Comparison of ENCODE assay signal across 22 cellular contexts in genomic region chr2:108193251-108193650, GRCh38. TPM values are rescaled to one million over a fixed set of nuclear protein-coding genes. Genes with fewer than 3 reads are reported as not detected.
"Had no signal": no experiment of that assay in that cellular context is flagged by ENCODE, and none has a peak within 500 bp of the region (broad histone marks: within the 10 kb centered on the region; RNA-seq: fewer than 3 reads in every experiment).

No MANE protein-coding gene starts in this region.

- H3K4me1 ChIP-seq: ascending aorta, esophagus squamous epithelium, heart left ventricle, neural progenitor cell, tibial artery, uterus had no signal

- H3K4me1 Mint-ChIP-seq: activated T-helper 17 cell treated with anti-CD3 and anti-CD28 coated beads, Interleukin-2, amount 50 U/mL, for 72 hours; immature natural killer cell; stimulated activated naive B cell treated with anti-CD40 and anti-IgM and Interleukin-4, amounts not matched to agents 10 μg/mL and 1 μg/mL and 100 μg/mL, for 72 hours had no signal

- H3K27me3 ChIP-seq: ascending aorta, esophagus squamous epithelium, foreskin keratinocyte, heart left ventricle, neural progenitor cell, tibial artery, uterus had no signal

- H3K9me3 ChIP-seq: ascending aorta, esophagus squamous epithelium, tibial artery, uterus had no signal

- H3K27ac Mint-ChIP-seq: activated T-helper 17 cell treated with anti-CD3 and anti-CD28 coated beads, Interleukin-2, amount 50 U/mL, for 72 hours; immature natural killer cell; neural progenitor cell; stimulated activated naive B cell treated with anti-CD40 and anti-IgM and Interleukin-4, amounts not matched to agents 10 μg/mL and 1 μg/mL and 100 μg/mL, for 72 hours had no signal

- DNase-seq: activated CD4-positive, alpha-beta T cell treated with anti-CD3 and anti-CD28 coated beads, Interleukin-2, amount 50 U/mL, for 4 hours; activated CD4-positive, CD25-positive, alpha-beta regulatory T cell treated with anti-CD3 and anti-CD28 coated beads, Interleukin-2, amount 50 U/mL, for 72 hours; activated naive CD4-positive, alpha-beta T cell treated with Interleukin-2 at 50 U/mL for 16 hours; esophagus squamous epithelium; heart left ventricle; immature natural killer cell; left colon; stimulated activated CD4-positive, alpha-beta T cell treated with anti-CD3 and anti-CD28 coated beads, Interleukin-15, amount 100 ng/mL, for 24 hours; stimulated activated CD4-positive, alpha-beta T cell treated with anti-CD3 and anti-CD28 coated beads, Interleukin-4, amount 100 ng/mL, for 1 hour; stimulated activated naive B cell treated with anti-CD40 and anti-IgM and Interleukin-4, amounts not matched to agents 10 μg/mL and 1 μg/mL and 100 μg/mL, for 72 hours; tibial artery; uterus had no signal

- H3K4me3 ChIP-seq: ascending aorta, esophagus squamous epithelium, heart left ventricle, lung, neural progenitor cell, tibial artery, uterus had no signal

- H3K27ac ChIP-seq: ascending aorta, esophagus squamous epithelium, foreskin keratinocyte, heart left ventricle, neural progenitor cell, tibial artery, uterus had no signal

- ATAC-seq: activated T-helper 17 cell treated with anti-CD3 and anti-CD28 coated beads, Interleukin-2, amount 50 U/mL, for 72 hours; foreskin keratinocyte; heart left ventricle; left colon; stimulated activated naive B cell treated with anti-CD40 and anti-IgM and Interleukin-4, amounts not matched to agents 10 μg/mL and 1 μg/mL and 100 μg/mL, for 72 hours had no signal

- H3K36me3 ChIP-seq: ascending aorta, esophagus squamous epithelium, heart left ventricle, neural progenitor cell, tibial artery, uterus had no signal

- H3K9me3 Mint-ChIP-seq: activated T-helper 17 cell treated with anti-CD3 and anti-CD28 coated beads, Interleukin-2, amount 50 U/mL, for 72 hours had no signal

- H3K4me3 Mint-ChIP-seq: activated T-helper 17 cell treated with anti-CD3 and anti-CD28 coated beads, Interleukin-2, amount 50 U/mL, for 72 hours; immature natural killer cell; neural progenitor cell; stimulated activated naive B cell treated with anti-CD40 and anti-IgM and Interleukin-4, amounts not matched to agents 10 μg/mL and 1 μg/mL and 100 μg/mL, for 72 hours had no signal

- H3K36me3 Mint-ChIP-seq: immature natural killer cell; neural progenitor cell; stimulated activated naive B cell treated with anti-CD40 and anti-IgM and Interleukin-4, amounts not matched to agents 10 μg/mL and 1 μg/mL and 100 μg/mL, for 72 hours had no signal

RNA-seq across cellular contexts. Expression of gene SULT1C3, which starts 46.5 kb away (rescaled TPM):
- total RNA-seq: activated T-helper 17 cell treated with anti-CD3 and anti-CD28 coated beads, Interleukin-2, amount 50 U/mL, for 72 hours; ascending aorta; cardiac septum; esophagus squamous epithelium; foreskin keratinocyte; heart left ventricle; lung; osteocyte; pulmonary artery endothelial cell; subcutaneous adipose tissue; T-helper 1 cell treated with Interleukin-12 subunit alpha and Interleukin-12 subunit beta and Interleukin-4 antibody, amounts not matched to agents 30 ng/mL and 1 ng/mL, for 36 hours; uterus had no signal
